12 cellular contexts compared by ENCODE assay signal in the genomic region with DNA sequence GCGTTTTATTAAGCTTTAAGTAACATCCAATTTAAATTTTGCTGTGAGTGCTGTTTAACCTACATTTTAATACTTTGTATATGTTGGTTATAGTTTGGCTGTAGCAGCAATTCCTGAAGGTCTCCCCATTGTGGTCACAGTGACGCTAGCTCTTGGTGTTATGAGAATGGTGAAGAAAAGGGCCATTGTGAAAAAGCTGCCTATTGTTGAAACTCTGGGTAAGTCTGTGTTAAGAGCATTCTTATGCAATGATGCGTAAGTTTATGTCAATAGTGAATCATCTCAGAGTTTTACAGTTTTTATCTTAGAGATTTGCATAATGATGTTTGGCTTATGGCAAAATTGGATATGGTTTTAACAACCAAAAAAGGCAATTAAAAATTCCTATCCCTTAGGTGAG.
A peak's percentile ranks its signal among the peaks of the same experiment; 100 is the strongest.
DNase-seq lines count a peak whose midpoint lies in the region; ATAC-seq and TF ChIP-seq lines count a peak whose summit lies in the region.
"Had no signal": no experiment of that assay in that cellular context is flagged by ENCODE, and none has a peak within 500 bp of the region (broad histone marks: within the 10 kb centered on the region; RNA-seq: fewer than 3 reads in every experiment).

No MANE protein-coding gene starts in this region.

- H3K27me3 ChIP-seq in thyroid gland, result no peaks in the 10 kb centered on the region
- H3K27me3 ChIP-seq: BLaER1 treated with 17β-estradiol and CSF1 and Interleukin-3, amounts not matched to agents 10 nM and 100 nM had no signal

- POLR2A ChIA-PET in activated CD8-positive, alpha-beta T cell treated with anti-CD3 and anti-CD28 coated beads, Interleukin-2, amount 10 ng/mL, durations not matched to agents 7 days and 5 days (lab: Charles Lee), result no interaction called here

- H3K36me3 Mint-ChIP-seq in natural killer cell treated with Interleukin-12 subunit alpha and Interleukin-12 subunit beta and Interleukin-15 and Interleukin-18, amount 100 ng/mL, for 72 hours, result peaks cover 42% of the 10 kb centered on the region
- peaks cover 36% of the 10 kb centered on the region for H3K36me3 Mint-ChIP-seq in natural killer cell
- H3K36me3 Mint-ChIP-seq in activated CD8-positive, alpha-beta T cell treated with anti-CD3 and anti-CD28 coated beads, Interleukin-2, amount 10 ng/mL, durations not matched to agents 7 days and 5 days (ENCODE audit: low read depth), result peaks cover 42% of the 10 kb centered on the region

- H3K27ac Mint-ChIP-seq in natural killer cell treated with Interleukin-12 subunit alpha and Interleukin-12 subunit beta and Interleukin-15 and Interleukin-18, amount 100 ng/mL, for 72 hours, result peak overlapping the region in 1 of 2 donors; percentile 28
- H3K27ac Mint-ChIP-seq in natural killer cell, result no peak overlapping the region
- H3K27ac Mint-ChIP-seq in activated CD8-positive, alpha-beta T cell treated with anti-CD3 and anti-CD28 coated beads, Interleukin-2, amount 10 ng/mL, durations not matched to agents 7 days and 5 days, result no peak overlapping the region

- TF ChIP-seq POLR2A in thyroid gland (IDR thresholded peaks at IDR 0.05), result no peak

- intact Hi-C loops in natural killer cell (cut with micrococcal nuclease) (no loop called here), thyroid gland (cut with DNase I) (no loop called here)

- no peaks in the 10 kb centered on the region for H3K4me1 ChIP-seq in thyroid gland
- H3K4me1 ChIP-seq: BLaER1 treated with 17β-estradiol and CSF1 and Interleukin-3, amounts not matched to agents 10 nM and 100 nM had no signal

- H3K27ac ChIP-seq in thyroid gland, result no peak overlapping the region
- H3K27ac ChIP-seq: BLaER1 treated with 17β-estradiol and CSF1 and Interleukin-3, amounts not matched to agents 10 nM and 100 nM had no signal

- no peaks in the 10 kb centered on the region for H3K9me3 ChIP-seq in thyroid gland
- H3K9me3 ChIP-seq: BLaER1 treated with 17β-estradiol and CSF1 and Interleukin-3, amounts not matched to agents 10 nM and 100 nM had no signal

- no peaks in the 10 kb centered on the region for H3K27me3 Mint-ChIP-seq in natural killer cell treated with Interleukin-12 subunit alpha and Interleukin-12 subunit beta and Interleukin-15 and Interleukin-18, amount 100 ng/mL, for 72 hours
- H3K27me3 Mint-ChIP-seq in natural killer cell (ENCODE audit: low read depth in 2 of 2), result no peaks in the 10 kb centered on the region
- H3K27me3 Mint-ChIP-seq in activated CD8-positive, alpha-beta T cell treated with anti-CD3 and anti-CD28 coated beads, Interleukin-2, amount 10 ng/mL, durations not matched to agents 7 days and 5 days (ENCODE audit: low read depth), result no peaks in the 10 kb centered on the region
- H3K27me3 Mint-ChIP-seq: central memory CD8-positive, alpha-beta T cell had no signal

- no peak for DNase-seq in natural killer cell treated with Interleukin-12 subunit alpha and Interleukin-12 subunit beta and Interleukin-15 and Interleukin-18, amount 100 ng/mL, for 72 hours (ENCODE audit: low spot score)
- DNase-seq in natural killer cell (no peak), SW480 (ENCODE audit: low spot score) (peak; percentile 81), glomerular visceral epithelial cell (ENCODE audit: extremely low spot score) (peak; percentile 50), HUDEP-2 (lab: John Stamatoyannopoulos, UW; ENCODE audit: unreplicated experiment in 76 of 76) (no peak), thyroid gland (no peak)
- no peak for DNase-seq in activated CD8-positive, alpha-beta T cell treated with anti-CD3 and anti-CD28 coated beads, Interleukin-2, amount 10 ng/mL, durations not matched to agents 7 days and 5 days
- DNase-seq: NCI-H510A treated with DMSO at 0.1 percent for 48 hours had no signal

- no peak overlapping the region for H3K4me3 Mint-ChIP-seq in natural killer cell treated with Interleukin-12 subunit alpha and Interleukin-12 subunit beta and Interleukin-15 and Interleukin-18, amount 100 ng/mL, for 72 hours
- no peak overlapping the region for H3K4me3 Mint-ChIP-seq in natural killer cell
- H3K4me3 Mint-ChIP-seq in activated CD8-positive, alpha-beta T cell treated with anti-CD3 and anti-CD28 coated beads, Interleukin-2, amount 10 ng/mL, durations not matched to agents 7 days and 5 days, result no peak overlapping the region
- H3K4me3 Mint-ChIP-seq: central memory CD8-positive, alpha-beta T cell had no signal

- no peaks in the 10 kb centered on the region for H3K9me3 Mint-ChIP-seq in natural killer cell treated with Interleukin-12 subunit alpha and Interleukin-12 subunit beta and Interleukin-15 and Interleukin-18, amount 100 ng/mL, for 72 hours
- H3K9me3 Mint-ChIP-seq in natural killer cell, result no peaks in the 10 kb centered on the region
- no peaks in the 10 kb centered on the region for H3K9me3 Mint-ChIP-seq in activated CD8-positive, alpha-beta T cell treated with anti-CD3 and anti-CD28 coated beads, Interleukin-2, amount 10 ng/mL, durations not matched to agents 7 days and 5 days (ENCODE audit: insufficient read depth)
- H3K9me3 Mint-ChIP-seq: central memory CD8-positive, alpha-beta T cell had no signal

- CTCF ChIA-PET in activated CD8-positive, alpha-beta T cell treated with anti-CD3 and anti-CD28 coated beads, Interleukin-2, amount 10 ng/mL, durations not matched to agents 7 days and 5 days (lab: Charles Lee), result no interaction called here

- peaks cover 6 to 13% of the 10 kb centered on the region in 2 donors for H3K36me3 ChIP-seq in thyroid gland

- peaks cover 0 to 3% of the 10 kb centered on the region in 2 donors for H3K4me1 Mint-ChIP-seq in natural killer cell treated with Interleukin-12 subunit alpha and Interleukin-12 subunit beta and Interleukin-15 and Interleukin-18, amount 100 ng/mL, for 72 hours (ENCODE audit: low read depth in 2 of 2)
- no peaks in the 10 kb centered on the region for H3K4me1 Mint-ChIP-seq in natural killer cell
- H3K4me1 Mint-ChIP-seq in activated CD8-positive, alpha-beta T cell treated with anti-CD3 and anti-CD28 coated beads, Interleukin-2, amount 10 ng/mL, durations not matched to agents 7 days and 5 days (ENCODE audit: low read depth), result no peaks in the 10 kb centered on the region
- H3K4me1 Mint-ChIP-seq: central memory CD8-positive, alpha-beta T cell had no signal

- TF ChIP-seq CTCF in natural killer cell (IDR thresholded peaks at IDR 0.05), result no peak
- no peak for TF ChIP-seq CTCF in thyroid gland (IDR thresholded peaks at IDR 0.05)

- H3K4me3 ChIP-seq in thyroid gland (replicated peaks in 1 of 3), result no peak overlapping the region
- H3K4me3 ChIP-seq: BLaER1 treated with 17β-estradiol and CSF1 and Interleukin-3, amounts not matched to agents 10 nM and 100 nM had no signal

- 95 to 96% methylated on average over 3 of the region's 3 CpGs for WGBS in thyroid gland, 2 donors

- peak; percentile 48 to 63 for ATAC-seq in natural killer cell treated with Interleukin-12 subunit alpha and Interleukin-12 subunit beta and Interleukin-15 and Interleukin-18, amount 100 ng/mL, for 72 hours
- ATAC-seq in natural killer cell (no peak), GM21723 (IDR thresholded peaks at IDR 0.05; ENCODE audit: unreplicated experiment) (no peak)
- no peak for ATAC-seq in activated CD8-positive, alpha-beta T cell treated with anti-CD3 and anti-CD28 coated beads, Interleukin-2, amount 10 ng/mL, durations not matched to agents 7 days and 5 days
- ATAC-seq: activated CD4-positive, CD25-positive, alpha-beta regulatory T cell treated with anti-CD3 and anti-CD28 coated beads, Interleukin-2, amount 50 U/mL, for 24 hours had no signal

Comparison
In these comparisons a context has a peak if more than half of its experiments do, and no peak if none do; other contexts are left out.
1. ATAC-seq: peak in natural killer cell treated with Interleukin-12 subunit alpha and Interleukin-12 subunit beta and Interleukin-15 and Interleukin-18, amount 100 ng/mL, for 72 hours (2 of 2); none in natural killer cell (0 of 3), activated CD8-positive, alpha-beta T cell treated with anti-CD3 and anti-CD28 coated beads, Interleukin-2, amount 10 ng/mL, durations not matched to agents 7 days and 5 days (single experiment) and GM21723 (single experiment).
2. DNase-seq: peak in SW480 (single experiment) and glomerular visceral epithelial cell (single experiment); none in natural killer cell treated with Interleukin-12 subunit alpha and Interleukin-12 subunit beta and Interleukin-15 and Interleukin-18, amount 100 ng/mL, for 72 hours (single experiment), natural killer cell (single experiment), activated CD8-positive, alpha-beta T cell treated with anti-CD3 and anti-CD28 coated beads, Interleukin-2, amount 10 ng/mL, durations not matched to agents 7 days and 5 days (single experiment), HUDEP-2 (0 of 76) and thyroid gland (0 of 2).